Comparison of ENCODE assay signal across 23 cellular contexts in genomic region chr17:9702916-9703780, GRCh38. TPM values are rescaled to one million over a fixed set of nuclear protein-coding genes. Genes with fewer than 3 reads are reported as not detected.
DNase-seq lines count a peak whose midpoint lies in the region; ATAC-seq, FAIRE-seq and TF ChIP-seq lines count a peak whose summit lies in the region.
"Had no signal": no experiment of that assay in that cellular context is flagged by ENCODE, and none has a peak within 500 bp of the region (broad histone marks: within the 10 kb centered on the region; RNA-seq: fewer than 3 reads in every experiment).

No MANE protein-coding gene starts in this region.

- no peak overlapping the region for H3K4me2 ChIP-seq in HepG2 (ENCODE audit: low read depth, low read length)
- H3K4me2 ChIP-seq: KMS-11 had no signal

- no peak for TF ChIP-seq POLR2A in right lobe of liver (IDR thresholded peaks at IDR 0.05)
- TF ChIP-seq POLR2A in HepG2 (IDR thresholded peaks at IDR 0.05; ENCODE audit: insufficient read depth in 1 of 2, low read depth in 2 of 2, low read length in 2 of 2): no peak

- H2AFZ ChIP-seq in HepG2 (ENCODE audit: low read length): no peak overlapping the region

- H3K27me3 ChIP-seq in right lobe of liver: no peaks in the 10 kb centered on the region
- H3K27me3 ChIP-seq in HepG2 (ENCODE audit: control insufficient read depth in 1 of 2, insufficient read depth in 2 of 2, low read length in 2 of 2): no peaks in the 10 kb centered on the region; a peak in 1 of 5 replicates
- H3K27me3 ChIP-seq in upper lobe of right lung: no peaks in the 10 kb centered on the region

- POLR2A ChIA-PET in HepG2 (lab: Yijun Ruan, JAX): no interaction called here

- DNase-seq in right lobe of liver: peak in 1 of 3 donors; percentile 66
- DNase-seq in HepG2 (ENCODE audit: low spot score): no peak
- DNase-seq in NCI-H187 (lab: John Stamatoyannopoulos, UW): peak; percentile 35 to 42
- peak; percentile 44 for DNase-seq in left kidney (ENCODE audit: low read depth, low spot score)
- peak; percentile 26 for DNase-seq in upper lobe of right lung
- no peak for DNase-seq in activated CD8-positive, alpha-beta memory T cell treated with anti-CD3 and anti-CD28 coated beads for 24 hours
- no peak for DNase-seq in stimulated activated CD4-positive, alpha-beta T cell treated with anti-CD3 and anti-CD28 coated beads, Interleukin-4, amount 100 ng/mL, for 24 hours
- no peak for DNase-seq in T-helper 2 cell
- DNase-seq: DMS53, GOT3, IMR-90, NCI-H1436 treated with DMSO at 0.1 percent for 48 hours, NCI-H2171, NCI-H446, NCI-H526, OCI-M1 had no signal

- no peaks in the 10 kb centered on the region for H4K20me1 ChIP-seq in HepG2 (ENCODE audit: insufficient read depth, low read length)

- H3K4me1 ChIP-seq in right lobe of liver: peaks cover 0 to 31% (median 0%) of the 10 kb centered on the region in 4 donors
- no peaks in the 10 kb centered on the region for H3K4me1 ChIP-seq in HepG2 (ENCODE audit: insufficient read depth, low read length)
- H3K4me1 ChIP-seq in upper lobe of right lung: no peaks in the 10 kb centered on the region

- H3K9ac ChIP-seq in HepG2 (ENCODE audit: insufficient read depth, low read depth, low read length): no peak overlapping the region
- H3K9ac ChIP-seq: KMS-11 had no signal

- H3K27ac ChIP-seq in right lobe of liver (peak overlapping the region in 2 of 3 donors; percentile 35 to 73), HepG2 (ENCODE audit: extremely low read length, insufficient read depth, low read length) (no peak overlapping the region), upper lobe of right lung (no peak overlapping the region)
- H3K27ac ChIP-seq: KMS-11 had no signal

- H3K4me3 ChIP-seq in right lobe of liver (no peak overlapping the region), HepG2 (replicated peaks in 1 of 3; ENCODE audit: insufficient read depth in 1 of 3, low read depth in 2 of 3, low read length in 3 of 3) (no peak overlapping the region), upper lobe of right lung (no peak overlapping the region)
- H3K4me3 ChIP-seq: GM12878 had no signal

- peak in 2 of 4 donors; percentile 56 to 66 for ATAC-seq in right lobe of liver
- no peak for ATAC-seq in HepG2
- no peak for ATAC-seq in upper lobe of right lung
- ATAC-seq: GM12878, HCT116, Right ventricle myocardium inferior had no signal

- intact Hi-C loops in right lobe of liver (cut with DNase I): no loop called here
- intact Hi-C loops in HepG2 (cut with micrococcal nuclease; ENCODE audit: unreplicated experiment): no loop called here
- intact Hi-C loops in upper lobe of right lung (cut with DNase I): no loop called here

- no peak for TF ChIP-seq CTCF in right lobe of liver (IDR thresholded peaks at IDR 0.05)
- no peak for TF ChIP-seq CTCF in HepG2 (CRISPR knock-in tag; IDR thresholded peaks at IDR 0.05)
- no peak for TF ChIP-seq CTCF in upper lobe of right lung (IDR thresholded peaks at IDR 0.05)

- FAIRE-seq in HepG2 (lab: Jason Lieb, UNC): no peak
- FAIRE-seq: D721Med, GM12878, HTR-8/SVneo had no signal

- TF ChIP-seq EP300 in HepG2 (IDR thresholded peaks at IDR 0.05; ENCODE audit: low read depth in 2 of 2, low read length in 2 of 2): no peak
- no peak for TF ChIP-seq EP300 in HepG2 (CRISPR knock-in tag; IDR thresholded peaks at IDR 0.05; ENCODE audit: borderline replicate concordance)

- no TSS peak for BruUV-seq in HepG2 (replicated peaks; lab: Mats Ljungman, UMichigan)

- in situ Hi-C loops in HepG2 (cut with HindIII; ENCODE audit: extremely low pct_ligation_motif_present, low pct_unique_long_range_greater_than_20kb): no loop called here

- H3K36me3 ChIP-seq in right lobe of liver (peaks cover 0 to 1% (median 0%) of the 10 kb centered on the region in 4 donors), HepG2 (replicated peaks in 1 of 2; ENCODE audit: control insufficient read depth in 1 of 2, insufficient read depth in 2 of 2, low read length in 2 of 2) (no peaks in the 10 kb centered on the region; a peak in 1 of 5 replicates), upper lobe of right lung (no peaks in the 10 kb centered on the region)

- CTCF ChIA-PET in HepG2 (lab: Yijun Ruan, JAX; ENCODE audit: low intra/inter-chr PET ratio, low total read pairs): no interaction called here

- H3K9me3 ChIP-seq in right lobe of liver: no peaks in the 10 kb centered on the region
- H3K9me3 ChIP-seq in HepG2 (ENCODE audit: low read length): no peaks in the 10 kb centered on the region
- H3K9me3 ChIP-seq in upper lobe of right lung: no peaks in the 10 kb centered on the region

- no peak for TF ChIP-seq RAD21 in HepG2 (CRISPR knock-in tag; IDR thresholded peaks at IDR 0.05)

- H3K79me2 ChIP-seq in HepG2 (ENCODE audit: insufficient read depth, low read length): no peaks in the 10 kb centered on the region

- 71% methylated on average over 8 of the region's 15 CpGs for WGBS in right lobe of liver (ENCODE audit: insufficient coverage, low coverage, low lambda C conversion rate, missing lambda C conversion rate)
- 60% methylated on average over 12 of the region's 15 CpGs for WGBS in HepG2 (ENCODE audit: low lambda C conversion rate)

TF ChIP-seq in HepG2, 621 proteins besides CTCF, POLR2A, EP300 and RAD21 (continues in another document):
- no peak for TF ChIP-seq ZNF160 (CRISPR knock-in tag; IDR thresholded peaks at IDR 0.05)
- no peak for TF ChIP-seq NR1H2 (CRISPR knock-in tag; IDR thresholded peaks at IDR 0.05; ENCODE audit: borderline replicate concordance, low read depth)
- no peak for TF ChIP-seq BATF2 (CRISPR knock-in tag; IDR thresholded peaks at IDR 0.05)
- no peak for TF ChIP-seq ZZZ3 (CRISPR knock-in tag; IDR thresholded peaks at IDR 0.05; ENCODE audit: borderline replicate concordance)
- no peak for TF ChIP-seq ZBTB39 (CRISPR knock-in tag; IDR thresholded peaks at IDR 0.05)
- no peak for TF ChIP-seq ZFY (CRISPR knock-in tag; IDR thresholded peaks at IDR 0.05)
- TF ChIP-seq SMAD1 (CRISPR knock-in tag; IDR thresholded peaks at IDR 0.05; ENCODE audit: borderline replicate concordance, low read depth): no peak
- no peak for TF ChIP-seq ZNF790 (CRISPR knock-in tag; IDR thresholded peaks at IDR 0.05; ENCODE audit: borderline replicate concordance)

RNA-seq across cellular contexts. Expression of gene USP43, which starts 57.8 kb away (rescaled TPM):
- total RNA-seq in right lobe of liver (10 to 100 TPM in 2 of 6 experiments, 1 to 10 TPM in 4; 2.1 to 11.6 (median 6.8) TPM), HepG2 (2016; rRNA removed; fragmentation: Illumina TruSeq; extraction: Trizol) (1.3 and 2.2 TPM in 2 replicates), upper lobe of right lung (4.3 TPM)
- total RNA-seq in HepG2 (2016; cell fraction: cytosol; rRNA removed; fragmentation: Illumina TruSeq; extraction: Trizol; ENCODE audit: low read depth): 0.51 and 0.62 TPM in 2 replicates
- total RNA-seq in HepG2 (2016; cell fraction: insoluble cytoplasmic fraction; rRNA removed; fragmentation: Illumina TruSeq; extraction: Trizol): 1.5 and 2.1 TPM in 2 replicates
- total RNA-seq in HepG2 (2016; cell fraction: membrane; rRNA removed; fragmentation: Illumina TruSeq; extraction: Trizol): 0.62 and 0.68 TPM in 2 replicates
- 1.9 and 2.7 TPM in 2 replicates for total RNA-seq in HepG2 (2016; cell fraction: nucleus; rRNA removed; fragmentation: Illumina TruSeq; extraction: Trizol)
- 1.6 and 1.7 TPM in 2 replicates for polyA plus RNA-seq in HepG2 (2011; rRNA removed)
- polyA plus RNA-seq in HepG2 (2011; cell fraction: cytosol; rRNA removed): 0.46 and 0.50 TPM in 2 replicates
- polyA plus RNA-seq in HepG2 (2011; cell fraction: nucleus; rRNA removed): 12.7 and 14.2 TPM in 2 replicates
- polyA plus RNA-seq in HepG2 (2012): 0.60 and 1.5 TPM in 2 replicates
- polyA plus RNA-seq in HepG2 (2016; cell fraction: cytosol; fragmentation: Illumina TruSeq; extraction: Trizol; ENCODE audit: low read depth): 0.05 and 0.12 TPM in 2 replicates
- polyA plus RNA-seq in HepG2 (2016; cell fraction: insoluble cytoplasmic fraction; fragmentation: Illumina TruSeq; extraction: Trizol; ENCODE audit: low read depth): 0.89 and 1.0 TPM in 2 replicates
- polyA plus RNA-seq in HepG2 (2016; cell fraction: membrane; fragmentation: Illumina TruSeq; extraction: Trizol; ENCODE audit: low read depth): 0.13 and 0.21 TPM in 2 replicates
- polyA plus RNA-seq in HepG2 (2016; cell fraction: nucleus; fragmentation: Illumina TruSeq; extraction: Trizol; ENCODE audit: insufficient read depth, low read depth): 6.2 and 6.6 TPM in 2 replicates
- 1.6 and 8.7 TPM in 2 replicates for polyA minus RNA-seq in HepG2 (2011; rRNA and poly(A)+ RNA removed; ENCODE audit: low replicate concordance)
- 0.79 and 0.97 TPM in 2 replicates for polyA minus RNA-seq in HepG2 (2011; cell fraction: cytosol; rRNA and poly(A)+ RNA removed)
- polyA minus RNA-seq in HepG2 (2011; cell fraction: nucleus; rRNA and poly(A)+ RNA removed): 1.3 and 2.4 TPM in 2 replicates
- total RNA-seq: GM12878, IMR-90, Right ventricle myocardium inferior had no signal
- polyA plus RNA-seq: AG04450, IMR-90 had no signal

Comparison
In these comparisons a context has a peak if more than half of its experiments do, and no peak if none do; other contexts are left out.
1. H3K27ac ChIP-seq: peak in right lobe of liver (2 of 3); none in HepG2 (single experiment) and upper lobe of right lung (single experiment).
2. DNase-seq: peak in NCI-H187 (2 of 2), left kidney (single experiment) and upper lobe of right lung (single experiment); none in HepG2 (single experiment), activated CD8-positive, alpha-beta memory T cell treated with anti-CD3 and anti-CD28 coated beads for 24 hours (single experiment), stimulated activated CD4-positive, alpha-beta T cell treated with anti-CD3 and anti-CD28 coated beads, Interleukin-4, amount 100 ng/mL, for 24 hours (single experiment) and T-helper 2 cell (0 of 5).